ENCODE assay signal across 19 cellular contexts in genomic region chr11:33059331-33060007, GRCh38. TPM values are rescaled to one million over a fixed set of nuclear protein-coding genes. Genes with fewer than 3 reads are reported as not detected.
A peak's percentile ranks its signal among the peaks of the same experiment; 100 is the strongest.
DNase-seq lines count a peak whose midpoint lies in the region; ATAC-seq lines count a peak whose summit lies in the region.
"Had no signal": no experiment of that assay in that cellular context is flagged by ENCODE, and none has a peak within 500 bp of the region (broad histone marks: within the 10 kb centered on the region; RNA-seq: fewer than 3 reads in every experiment).

No MANE protein-coding gene starts in this region.

- H3K4me1 ChIP-seq in stomach smooth muscle (ENCODE audit: control insufficient read depth, insufficient read depth, low read length): peaks cover 25% of the 10 kb centered on the region

- CTCF ChIA-PET in activated CD4-positive, alpha-beta T cell treated with anti-CD3 and anti-CD28 coated beads for 36 hours (lab: Charles Lee): interaction anchor here (0.9 to 7.6 kb wide), 4 partner anchors 16 to 102 kb away, joined by 3 to 96 read pairs (median 4); no protein-coding TSS in a partner anchor

- H3K9me3 Mint-ChIP-seq in activated naive CD8-positive, alpha-beta T cell treated with anti-CD3 and anti-CD28 coated beads for 36 hours: no peaks in the 10 kb centered on the region
- H3K9me3 Mint-ChIP-seq in activated CD4-positive, alpha-beta T cell treated with anti-CD3 and anti-CD28 coated beads for 36 hours (ENCODE audit: low read depth): no peaks in the 10 kb centered on the region
- H3K9me3 Mint-ChIP-seq: nephron; stimulated activated naive B cell treated with anti-CD40 and anti-IgM and Interleukin-4, amounts not matched to agents 10 μg/mL and 1 μg/mL and 100 μg/mL, for 72 hours had no signal

- peak overlapping the region; percentile 11 for H3K27ac Mint-ChIP-seq in activated naive CD8-positive, alpha-beta T cell treated with anti-CD3 and anti-CD28 coated beads for 36 hours
- no peak overlapping the region for H3K27ac Mint-ChIP-seq in activated CD4-positive, alpha-beta T cell treated with anti-CD3 and anti-CD28 coated beads for 36 hours
- H3K27ac Mint-ChIP-seq: stimulated activated naive B cell treated with anti-CD40 and anti-IgM and Interleukin-4, amounts not matched to agents 10 μg/mL and 1 μg/mL and 100 μg/mL, for 72 hours had no signal

- H3K4me1 Mint-ChIP-seq in activated naive CD8-positive, alpha-beta T cell treated with anti-CD3 and anti-CD28 coated beads for 36 hours: peaks cover 30% of the 10 kb centered on the region
- H3K4me1 Mint-ChIP-seq in activated CD4-positive, alpha-beta T cell treated with anti-CD3 and anti-CD28 coated beads for 36 hours: peaks cover 36% of the 10 kb centered on the region

- H3K9ac ChIP-seq in stomach smooth muscle (ENCODE audit: low read length in 2 of 2): no peak overlapping the region

- H3K4me3 ChIP-seq in stomach smooth muscle (ENCODE audit: low read length in 2 of 2): no peak overlapping the region
- H3K4me3 ChIP-seq: thoracic aorta had no signal

- no peaks in the 10 kb centered on the region for H3K27me3 ChIP-seq in stomach smooth muscle (ENCODE audit: control insufficient read depth in 1 of 2, insufficient read depth in 2 of 2, low read length in 2 of 2)

- peak overlapping the region; percentile 90 for H3K27ac ChIP-seq in stomach smooth muscle (ENCODE audit: low read length)
- H3K27ac ChIP-seq: thoracic aorta had no signal

- peaks cover 26% of the 10 kb centered on the region for H3K36me3 Mint-ChIP-seq in activated naive CD8-positive, alpha-beta T cell treated with anti-CD3 and anti-CD28 coated beads for 36 hours
- peaks cover 50% of the 10 kb centered on the region for H3K36me3 Mint-ChIP-seq in activated CD4-positive, alpha-beta T cell treated with anti-CD3 and anti-CD28 coated beads for 36 hours (ENCODE audit: low read depth)

- peaks cover 13 to 29% of the 10 kb centered on the region in 2 donors for H3K36me3 ChIP-seq in stomach smooth muscle (ENCODE audit: control insufficient read depth in 2 of 2, insufficient read depth in 2 of 2, low read length in 2 of 2)

- no peak overlapping the region for H3K4me3 Mint-ChIP-seq in activated naive CD8-positive, alpha-beta T cell treated with anti-CD3 and anti-CD28 coated beads for 36 hours
- H3K4me3 Mint-ChIP-seq in activated CD4-positive, alpha-beta T cell treated with anti-CD3 and anti-CD28 coated beads for 36 hours: no peak overlapping the region
- H3K4me3 Mint-ChIP-seq: nephron; stimulated activated naive B cell treated with anti-CD40 and anti-IgM and Interleukin-4, amounts not matched to agents 10 μg/mL and 1 μg/mL and 100 μg/mL, for 72 hours had no signal

- ATAC-seq in esophagus mucosa (peak; percentile 95), GM21381 (IDR thresholded peaks at IDR 0.05; ENCODE audit: unreplicated experiment) (no peak)
- ATAC-seq in activated CD4-positive, alpha-beta T cell treated with anti-CD3 and anti-CD28 coated beads for 36 hours: no peak
- ATAC-seq: HCT116; left colon; Right ventricle myocardium inferior; stimulated activated naive B cell treated with anti-CD40 and anti-IgM and Interleukin-4, amounts not matched to agents 10 μg/mL and 1 μg/mL and 100 μg/mL, for 72 hours had no signal

- POLR2A ChIA-PET in activated CD4-positive, alpha-beta T cell treated with anti-CD3 and anti-CD28 coated beads for 36 hours (lab: Charles Lee): no interaction called here

- DNase-seq in HPDE6-E6E7 (ENCODE audit: extremely low spot score) (peak; percentile 63), SW480 (ENCODE audit: low spot score) (no peak)
- DNase-seq in activated naive CD8-positive, alpha-beta T cell treated with anti-CD3 and anti-CD28 coated beads for 36 hours: no peak
- no peak for DNase-seq in activated CD4-positive, alpha-beta T cell treated with anti-CD3 and anti-CD28 coated beads for 36 hours
- DNase-seq: activated CD4-positive, alpha-beta T cell treated with anti-CD3 and anti-CD28 coated beads, Interleukin-2, amount 50 U/mL, for 1 hour; activated gamma-delta T cell; amygdala; central memory CD4-positive, alpha-beta T cell; DMS79 treated with DMSO at 0.1 percent for 48 hours; left colon; stimulated activated naive B cell treated with anti-CD40 and anti-IgM and Interleukin-4, amounts not matched to agents 10 μg/mL and 1 μg/mL and 100 μg/mL, for 72 hours; T-helper 1 cell had no signal

- no peaks in the 10 kb centered on the region for H3K9me3 ChIP-seq in stomach smooth muscle (ENCODE audit: control insufficient read depth in 2 of 2, low read length in 2 of 2)
- H3K9me3 ChIP-seq: thoracic aorta had no signal

- intact Hi-C loops in activated CD4-positive, alpha-beta T cell treated with anti-CD3 and anti-CD28 coated beads for 36 hours (cut with DNase I, micrococcal nuclease): loop anchor here (5.0 to 10.0 kb wide), 3 partner anchors 167 to 345 kb away; partner anchors contain the start of gene QSER1 (in 1 of the 2)

- no peaks in the 10 kb centered on the region for H3K27me3 Mint-ChIP-seq in activated naive CD8-positive, alpha-beta T cell treated with anti-CD3 and anti-CD28 coated beads for 36 hours
- no peaks in the 10 kb centered on the region for H3K27me3 Mint-ChIP-seq in activated CD4-positive, alpha-beta T cell treated with anti-CD3 and anti-CD28 coated beads for 36 hours
- H3K27me3 Mint-ChIP-seq: stimulated activated naive B cell treated with anti-CD40 and anti-IgM and Interleukin-4, amounts not matched to agents 10 μg/mL and 1 μg/mL and 100 μg/mL, for 72 hours had no signal

RNA-seq across cellular contexts. Expression of gene TCP11L1, which starts 20.1 kb away (rescaled TPM):
- 10 to 100 TPM; 13.1 to 15.0 TPM for total RNA-seq in activated naive CD8-positive, alpha-beta T cell treated with anti-CD3 and anti-CD28 coated beads for 36 hours
- total RNA-seq in esophagus mucosa: 7.6 TPM
- 1 to 10 TPM; 7.9 to 8.8 TPM for total RNA-seq in activated CD4-positive, alpha-beta T cell treated with anti-CD3 and anti-CD28 coated beads for 36 hours

RNA-seq across cellular contexts. Expression of gene DEPDC7, which starts 43.8 kb away (rescaled TPM):
- 1 to 10 TPM; 3.4 TPM for total RNA-seq in activated naive CD8-positive, alpha-beta T cell treated with anti-CD3 and anti-CD28 coated beads for 36 hours
- total RNA-seq in esophagus mucosa: 5.6 TPM
- total RNA-seq in activated CD4-positive, alpha-beta T cell treated with anti-CD3 and anti-CD28 coated beads for 36 hours: 1 to 10 TPM; 2.0 to 2.3 TPM
